8 cellular contexts compared by ENCODE assay signal in the genomic region with DNA sequence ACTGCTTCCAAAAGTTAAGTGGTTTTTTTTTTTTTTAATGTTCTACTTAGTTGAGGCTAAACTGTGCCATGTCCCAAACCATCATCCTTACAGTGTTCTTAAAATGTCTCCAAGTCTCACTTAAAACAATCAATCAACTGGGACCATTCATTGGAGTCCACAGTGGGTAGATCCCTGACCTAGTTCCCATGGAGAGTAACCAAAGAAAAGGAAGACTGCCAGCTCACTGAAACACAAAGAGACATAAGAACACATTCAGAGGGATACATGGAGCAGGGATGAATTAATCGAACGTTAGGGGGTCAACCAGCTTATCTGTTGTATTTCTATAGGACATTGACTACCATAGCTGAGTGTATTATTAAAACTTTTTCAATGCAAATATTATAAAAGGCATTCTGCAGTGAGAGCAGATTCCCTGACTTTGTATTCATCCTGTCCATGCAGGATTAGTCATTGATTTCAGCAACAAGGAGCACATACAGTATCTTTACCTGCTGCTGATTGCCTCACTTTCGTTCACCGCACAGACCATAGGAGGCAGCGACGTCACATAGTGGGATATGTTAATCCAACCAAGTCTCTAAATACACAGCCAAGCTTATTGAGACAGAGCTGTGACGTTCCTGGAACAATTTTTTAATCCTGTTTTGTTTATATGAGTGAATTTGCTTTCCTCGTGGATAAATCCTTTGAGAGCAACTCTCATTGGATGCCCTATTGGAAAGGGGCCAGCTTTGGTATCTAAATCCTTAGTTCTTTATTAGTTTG.
DNase-seq lines count a peak whose midpoint lies in the region; ATAC-seq and TF ChIP-seq lines count a peak whose summit lies in the region.

No MANE protein-coding gene starts in this region.

- no peaks in the 10 kb centered on the region for H3K9me3 ChIP-seq in spleen

- H3K4me1 Mint-ChIP-seq in activated naive CD4-positive, alpha-beta T cell treated with anti-CD3 and anti-CD28 coated beads for 36 hours (ENCODE audit: low read depth), result peaks cover 6% of the 10 kb centered on the region

- ATAC-seq in HG02981 (IDR thresholded peaks at IDR 0.05; ENCODE audit: unreplicated experiment), result no peak
- no peak for ATAC-seq in HG03354 (IDR thresholded peaks at IDR 0.05; ENCODE audit: poor library complexity, severe bottlenecking, unreplicated experiment)

- no peak overlapping the region for H3K4me3 Mint-ChIP-seq in activated naive CD4-positive, alpha-beta T cell treated with anti-CD3 and anti-CD28 coated beads for 36 hours

- CTCF ChIA-PET in activated naive CD4-positive, alpha-beta T cell treated with anti-CD3 and anti-CD28 coated beads for 36 hours (lab: Charles Lee), result interaction anchor here (0.6 kb wide), 3 partner anchors 12 to 774 kb away, joined by 3 to 6 read pairs (median 5); no protein-coding TSS in a partner anchor

- H3K27ac Mint-ChIP-seq in activated naive CD4-positive, alpha-beta T cell treated with anti-CD3 and anti-CD28 coated beads for 36 hours, result no peak overlapping the region

- peaks cover 0 to 22% (median 15%) of the 10 kb centered on the region in 6 donors for H3K4me1 ChIP-seq in spleen

- no peak for TF ChIP-seq CTCF in spleen (IDR thresholded peaks at IDR 0.05 in 8 of 11, conservative IDR thresholded peaks at IDR 0.05 in 3 of 11)

- no peaks in the 10 kb centered on the region for H3K36me3 ChIP-seq in spleen

- intact Hi-C loops in activated naive CD4-positive, alpha-beta T cell treated with anti-CD3 and anti-CD28 coated beads for 36 hours (cut with micrococcal nuclease), result loop anchor here (5.0 to 10.0 kb wide), 5 partner anchors 219 to 1836 kb away; partner anchors contain the start of gene RBMS3
- intact Hi-C loops in spleen (cut with DNase I; ENCODE audit: low total_unique reads), result no loop called here

- H3K9me3 Mint-ChIP-seq in activated naive CD4-positive, alpha-beta T cell treated with anti-CD3 and anti-CD28 coated beads for 36 hours, result no peaks in the 10 kb centered on the region

- 59 to 67% (median 61%) methylated on average over 8 of the region's 8 CpGs for WGBS in spleen, 5 donors

- H3K27me3 Mint-ChIP-seq in activated naive CD4-positive, alpha-beta T cell treated with anti-CD3 and anti-CD28 coated beads for 36 hours (ENCODE audit: low read depth), result peaks cover 5% of the 10 kb centered on the region

- H3K27me3 ChIP-seq in spleen (replicated peaks in 1 of 7), result no peaks in the 10 kb centered on the region

- H3K27ac ChIP-seq in spleen, result peak overlapping the region in 7 of 8 donors; percentile 55 to 68 (median 63)

- peak overlapping the region in 3 of 8 donors; percentile 5 to 54 (median 23) for H3K4me3 ChIP-seq in spleen

- H3K36me3 Mint-ChIP-seq in activated naive CD4-positive, alpha-beta T cell treated with anti-CD3 and anti-CD28 coated beads for 36 hours (ENCODE audit: low read depth), result no peaks in the 10 kb centered on the region

- TF ChIP-seq POLR2A in spleen (IDR thresholded peaks at IDR 0.05), result no peak

- peak; percentile 36 for DNase-seq in activated naive CD4-positive, alpha-beta T cell treated with anti-CD3 and anti-CD28 coated beads for 36 hours
- DNase-seq in activated naive CD4-positive, alpha-beta T cell treated with Interleukin-2 at 50 U/mL for 16 hours, result no peak
- DNase-seq in SK-N-DZ (ENCODE audit: low spot score), result peak; percentile 65
- peak; percentile 62 for DNase-seq in glomerular visceral epithelial cell (ENCODE audit: extremely low spot score)
- no peak for DNase-seq in spleen
- DNase-seq in effector CD4-positive, alpha-beta T cell, result no peak

Comparison
In these comparisons a context has a peak if more than half of its experiments do, and no peak if none do; other contexts are left out.
1. DNase-seq: peak in activated naive CD4-positive, alpha-beta T cell treated with anti-CD3 and anti-CD28 coated beads for 36 hours (single experiment), SK-N-DZ (single experiment) and glomerular visceral epithelial cell (single experiment); none in activated naive CD4-positive, alpha-beta T cell treated with Interleukin-2 at 50 U/mL for 16 hours (single experiment), spleen (single experiment) and effector CD4-positive, alpha-beta T cell (single experiment).